ENCODE assay signal across 8 cellular contexts in genomic region chr14:81170104-81170828, GRCh38. TPM values are rescaled to one million over a fixed set of nuclear protein-coding genes. Genes with fewer than 3 reads are reported as not detected.
DNase-seq lines count a peak whose midpoint lies in the region; ATAC-seq and TF ChIP-seq lines count a peak whose summit lies in the region.

No MANE protein-coding gene starts in this region.

- no peaks in the 10 kb centered on the region for H3K36me3 ChIP-seq in right lobe of liver

- ATAC-seq in GM19328 (IDR thresholded peaks at IDR 0.05; ENCODE audit: unreplicated experiment) (peak; percentile 91), HG03520 (IDR thresholded peaks at IDR 0.05; ENCODE audit: unreplicated experiment) (peak; percentile 91), right lobe of liver (peak; percentile 96 to 99 (median 96))

- peaks cover 31% of the 10 kb centered on the region for H3K4me1 Mint-ChIP-seq in CD14-positive monocyte

- peaks cover 0 to 10% of the 10 kb centered on the region in 2 donors for H3K36me3 Mint-ChIP-seq in CD14-positive monocyte

- peak; percentile 82 for TF ChIP-seq CTCF in CD14-positive monocyte (IDR thresholded peaks at IDR 0.05)
- peak; percentile 86 to 93 (median 88) for TF ChIP-seq CTCF in right lobe of liver (IDR thresholded peaks at IDR 0.05)

- intact Hi-C loops in CD14-positive monocyte (cut with micrococcal nuclease) (loop anchor here (5.0 to 10.0 kb wide), 2 partner anchors 55 to 173 kb away; partner anchors contain the start of gene GTF2A1 (in 1 of the 2)), right lobe of liver (cut with DNase I) (no loop called here)

- H3K4me1 ChIP-seq in right lobe of liver = peaks cover 0 to 12% (median 3%) of the 10 kb centered on the region in 4 donors

- WGBS in right lobe of liver (ENCODE audit: insufficient coverage, low coverage, low lambda C conversion rate, missing lambda C conversion rate) = 1% methylated on average over 14 of the region's 28 CpGs

- DNase-seq in CD14-positive monocyte (ENCODE audit: low spot score) (peak; percentile 87), NCI-H526 treated with DMSO at 0.1 percent for 48 hours (lab: John Stamatoyannopoulos, UW) (peak; percentile 84), dermis microvascular lymphatic vessel endothelial cell (ENCODE audit: low read depth in 2 of 2) (peak; percentile 71 to 87), right lobe of liver (peak; percentile 95 to 97 (median 96))
- DNase-seq in activated CD4-positive, alpha-beta T cell treated with anti-CD3 and anti-CD28 coated beads, Interleukin-2, amount 50 U/mL, for 24 hours (ENCODE audit: low read depth in 1 of 2, low spot score in 1 of 2) = peak; percentile 82 to 83
- DNase-seq in stimulated activated CD4-positive, alpha-beta T cell treated with anti-CD3 and anti-CD28 coated beads, Interleukin-4, amount 100 ng/mL, for 4 hours = peak; percentile 83 to 88

- no peaks in the 10 kb centered on the region for H3K9me3 ChIP-seq in right lobe of liver

- H3K4me3 Mint-ChIP-seq in CD14-positive monocyte = peak overlapping the region; percentile 87 to 95

- peak; percentile 94 for TF ChIP-seq POLR2A in right lobe of liver (IDR thresholded peaks at IDR 0.05)

- H3K27me3 ChIP-seq in right lobe of liver = no peaks in the 10 kb centered on the region

- H3K9me3 Mint-ChIP-seq in CD14-positive monocyte = no peaks in the 10 kb centered on the region

- peak overlapping the region; percentile 60 to 82 (median 66) for H3K4me3 ChIP-seq in right lobe of liver

- H3K27me3 Mint-ChIP-seq in CD14-positive monocyte (ENCODE audit: low read depth in 3 of 3) = no peaks in the 10 kb centered on the region

- peak overlapping the region; percentile 95 to 99 (median 97) for H3K27ac Mint-ChIP-seq in CD14-positive monocyte

- peak overlapping the region; percentile 91 to 93 (median 92) for H3K27ac ChIP-seq in right lobe of liver

RNA-seq across cellular contexts. Expression of gene GTF2A1, which starts 50.5 kb away (rescaled TPM):
- polyA plus RNA-seq in CD14-positive monocyte = 10 to 100 TPM in 1 of 2 donors, 1 to 10 TPM in 1; 7.9 to 15.8 TPM
- total RNA-seq in dermis microvascular lymphatic vessel endothelial cell (34.1 and 58.3 TPM in 2 replicates), right lobe of liver (10 to 100 TPM; 11.0 to 16.8 (median 12.9) TPM)

Comparison
In these comparisons a context has a peak if more than half of its experiments do, and no peak if none do; other contexts are left out.
1. Peak in every context shown above with its lines: DNase-seq, ATAC-seq, H3K4me3 ChIP-seq and H3K27ac ChIP-seq.
2. intact Hi-C loops: an anchor here in CD14-positive monocyte (5.0 to 10.0 kb wide); none called in right lobe of liver.